11 cellular contexts compared by ENCODE assay signal in the genomic region with DNA sequence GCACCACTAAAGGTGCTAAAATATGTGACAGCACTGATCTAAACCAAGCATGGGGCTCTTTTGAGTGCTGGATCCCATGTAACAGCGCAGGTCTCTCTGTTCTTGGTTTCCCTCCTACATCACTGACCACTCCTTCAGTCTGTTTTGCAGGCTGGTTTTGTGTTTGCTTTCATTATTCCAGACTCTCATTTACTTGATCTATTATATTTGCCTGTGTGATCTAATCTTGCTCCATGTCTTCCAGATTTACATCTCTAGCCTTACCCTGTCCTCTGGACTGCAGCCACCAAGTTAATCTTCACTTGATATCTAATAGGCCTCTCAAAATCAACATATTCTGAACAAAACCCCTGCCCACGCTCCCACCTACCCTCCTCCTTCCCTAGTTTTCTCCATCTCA.
DNase-seq lines count a peak whose midpoint lies in the region; ATAC-seq and TF ChIP-seq lines count a peak whose summit lies in the region.
"Had no signal": no experiment of that assay in that cellular context is flagged by ENCODE, and none has a peak within 500 bp of the region (broad histone marks: within the 10 kb centered on the region; RNA-seq: fewer than 3 reads in every experiment).

No MANE protein-coding gene starts in this region.

- no peaks in the 10 kb centered on the region for H3K27me3 Mint-ChIP-seq in T-helper 2 cell treated with Interferon-gamma antibody and Interleukin-4, amounts not matched to agents 5 μg/mL and 100 μg/mL, for 36 hours (ENCODE audit: low read depth)
- H3K27me3 Mint-ChIP-seq in activated naive CD8-positive, alpha-beta T cell treated with anti-CD3 and anti-CD28 coated beads, Interleukin-2, amount 50 U/mL, for 24 hours, result no peaks in the 10 kb centered on the region
- H3K27me3 Mint-ChIP-seq in nephron (ENCODE audit: low read depth), result no peaks in the 10 kb centered on the region

- H3K4me1 Mint-ChIP-seq in T-helper 2 cell treated with Interferon-gamma antibody and Interleukin-4, amounts not matched to agents 5 μg/mL and 100 μg/mL, for 36 hours (ENCODE audit: low read depth), result peaks cover 18% of the 10 kb centered on the region
- peaks cover 55% of the 10 kb centered on the region for H3K4me1 Mint-ChIP-seq in activated naive CD8-positive, alpha-beta T cell treated with anti-CD3 and anti-CD28 coated beads, Interleukin-2, amount 50 U/mL, for 24 hours
- peaks cover 8% of the 10 kb centered on the region for H3K4me1 Mint-ChIP-seq in nephron

- H3K4me3 Mint-ChIP-seq in T-helper 2 cell treated with Interferon-gamma antibody and Interleukin-4, amounts not matched to agents 5 μg/mL and 100 μg/mL, for 36 hours, result peak overlapping the region; percentile 9
- H3K4me3 Mint-ChIP-seq in activated naive CD8-positive, alpha-beta T cell treated with anti-CD3 and anti-CD28 coated beads, Interleukin-2, amount 50 U/mL, for 24 hours, result peak overlapping the region; percentile 49
- H3K4me3 Mint-ChIP-seq in nephron, result no peak overlapping the region

- H3K36me3 ChIP-seq in WERI-Rb-1, result 0 out of 2 replicates have a peak, but pooled peaks cover 2% of the 10 kb centered on the region

- peak; percentile 5 for ATAC-seq in HG02852 (IDR thresholded peaks at IDR 0.05; ENCODE audit: unreplicated experiment)
- ATAC-seq in activated naive CD8-positive, alpha-beta T cell treated with anti-CD3 and anti-CD28 coated beads, Interleukin-2, amount 50 U/mL, for 24 hours, result peak; percentile 11
- no peak for ATAC-seq in GM21786 (IDR thresholded peaks at IDR 0.05; ENCODE audit: unreplicated experiment)

- TF ChIP-seq CTCF in nephron (IDR thresholded peaks at IDR 0.05; ENCODE audit: unreplicated experiment in 3 of 3) (no peak), WERI-Rb-1 (IDR thresholded peaks at IDR 0.05; ENCODE audit: low read depth, low read length) (no peak)

- no peaks in the 10 kb centered on the region for H3K9me3 Mint-ChIP-seq in T-helper 2 cell treated with Interferon-gamma antibody and Interleukin-4, amounts not matched to agents 5 μg/mL and 100 μg/mL, for 36 hours
- H3K9me3 Mint-ChIP-seq in activated naive CD8-positive, alpha-beta T cell treated with anti-CD3 and anti-CD28 coated beads, Interleukin-2, amount 50 U/mL, for 24 hours, result no peaks in the 10 kb centered on the region
- no peaks in the 10 kb centered on the region for H3K9me3 Mint-ChIP-seq in nephron

- H3K27ac Mint-ChIP-seq in T-helper 2 cell treated with Interferon-gamma antibody and Interleukin-4, amounts not matched to agents 5 μg/mL and 100 μg/mL, for 36 hours, result no peak overlapping the region
- H3K27ac Mint-ChIP-seq in activated naive CD8-positive, alpha-beta T cell treated with anti-CD3 and anti-CD28 coated beads, Interleukin-2, amount 50 U/mL, for 24 hours, result peak overlapping the region; percentile 87
- H3K27ac Mint-ChIP-seq in nephron, result peak overlapping the region; percentile 5 to 58 (median 33)

- H3K4me3 ChIP-seq in WERI-Rb-1 (ENCODE audit: low read depth, low read length), result no peak overlapping the region

- no peaks in the 10 kb centered on the region for H3K27me3 ChIP-seq in WERI-Rb-1 (ENCODE audit: insufficient read depth, low read depth, severe bottlenecking)

- DNase-seq in T-helper 2 cell treated with Interferon-gamma antibody and Interleukin-4, amounts not matched to agents 5 μg/mL and 100 μg/mL, for 36 hours (ENCODE audit: low spot score), result no peak
- DNase-seq in T-helper 2 cell (no peak), WERI-Rb-1 (no peak), OCI-M1 (lab: John Stamatoyannopoulos, UW) (no peak)
- no peak for DNase-seq in activated naive CD8-positive, alpha-beta T cell treated with anti-CD3 and anti-CD28 coated beads, Interleukin-2, amount 50 U/mL, for 24 hours
- DNase-seq: NCI-H1436 treated with DMSO at 0.1 percent for 48 hours, T-helper 9 cell had no signal

- H3K9me3 ChIP-seq in WERI-Rb-1 (ENCODE audit: severe bottlenecking), result no peaks in the 10 kb centered on the region

- no peak overlapping the region for H3K27ac ChIP-seq in WERI-Rb-1
- H3K27ac ChIP-seq: parathyroid adenoma had no signal

- H3K36me3 Mint-ChIP-seq in T-helper 2 cell treated with Interferon-gamma antibody and Interleukin-4, amounts not matched to agents 5 μg/mL and 100 μg/mL, for 36 hours (ENCODE audit: low read depth), result peaks cover 21% of the 10 kb centered on the region
- peaks cover 26% of the 10 kb centered on the region for H3K36me3 Mint-ChIP-seq in activated naive CD8-positive, alpha-beta T cell treated with anti-CD3 and anti-CD28 coated beads, Interleukin-2, amount 50 U/mL, for 24 hours (ENCODE audit: low read depth)
- H3K36me3 Mint-ChIP-seq in nephron (ENCODE audit: low read depth), result peaks cover 5% of the 10 kb centered on the region

Comparison
In these comparisons a context has a peak if more than half of its experiments do, and no peak if none do; other contexts are left out.
1. H3K4me3 Mint-ChIP-seq: peak in T-helper 2 cell treated with Interferon-gamma antibody and Interleukin-4, amounts not matched to agents 5 μg/mL and 100 μg/mL, for 36 hours (single experiment) and activated naive CD8-positive, alpha-beta T cell treated with anti-CD3 and anti-CD28 coated beads, Interleukin-2, amount 50 U/mL, for 24 hours (single experiment); none in nephron (0 of 3).